13 cellular contexts compared by ENCODE assay signal in the genomic region with DNA sequence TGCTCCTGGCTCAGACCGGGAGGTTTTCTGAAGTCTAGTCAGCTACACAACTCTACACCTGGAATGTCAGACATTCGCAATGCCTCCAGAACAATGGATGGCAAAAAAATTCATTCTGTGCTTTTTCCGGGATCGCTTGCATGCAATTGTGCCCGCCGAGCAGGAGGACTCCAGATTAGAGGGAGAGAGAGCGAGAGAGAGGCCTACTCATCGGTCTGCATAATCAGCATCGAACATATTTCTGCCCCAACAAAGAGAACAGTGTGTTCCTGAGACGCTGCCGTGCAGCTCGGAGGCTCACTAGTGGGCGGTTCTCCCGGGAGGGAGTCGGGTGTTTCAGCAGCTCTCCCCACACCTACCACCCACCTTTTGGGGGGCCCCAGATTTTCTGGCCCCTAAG.
DNase-seq lines count a peak whose midpoint lies in the region; ATAC-seq, FAIRE-seq and TF ChIP-seq lines count a peak whose summit lies in the region.
"Had no signal": no experiment of that assay in that cellular context is flagged by ENCODE, and none has a peak within 500 bp of the region (broad histone marks: within the 10 kb centered on the region; RNA-seq: fewer than 3 reads in every experiment).

No MANE protein-coding gene starts in this region.

- DNase-seq in COLO829 (ENCODE audit: low spot score), result peak; percentile 73
- DNase-seq in body of pancreas, result peak; percentile 41 to 59 (median 49)
- peak; percentile 44 to 92 (median 77) for DNase-seq in head of caudate nucleus
- peak in 3 of 6 donors; percentile 27 to 35 (median 27) for DNase-seq in pancreas
- no peak for DNase-seq in colonic mucosa
- DNase-seq in DMS 273 (lab: John Stamatoyannopoulos, UW; ENCODE audit: unreplicated experiment), result no peak
- DNase-seq in NCI-H748 (lab: John Stamatoyannopoulos, UW; ENCODE audit: unreplicated experiment), result no peak
- DNase-seq: activated CD4-positive, alpha-beta T cell treated with anti-CD3 and anti-CD28 coated beads for 4 hours; activated T-cell treated with anti-CD3 and anti-CD28 coated beads, Interleukin-2, amount 50 U/mL, for 24 hours; NCI-H510A; T-helper 17 cell had no signal

- H3K4me1 ChIP-seq in body of pancreas (peaks cover 11% of the 10 kb centered on the region), pancreas (no peaks in the 10 kb centered on the region), colonic mucosa (no peaks in the 10 kb centered on the region)

- H3K27me3 ChIP-seq in body of pancreas (no peaks in the 10 kb centered on the region), pancreas (no peaks in the 10 kb centered on the region), colonic mucosa (no peaks in the 10 kb centered on the region)

- ATAC-seq in body of pancreas, result peak; percentile 86
- peak; percentile 47 to 82 (median 73) for ATAC-seq in pancreas
- no peak for ATAC-seq in GM19467 (IDR thresholded peaks at IDR 0.05; ENCODE audit: unreplicated experiment)
- ATAC-seq: T-helper 17 cell had no signal

- H3K9me3 ChIP-seq in body of pancreas, result no peaks in the 10 kb centered on the region
- H3K9me3 ChIP-seq in pancreas, result no peaks in the 10 kb centered on the region
- no peaks in the 10 kb centered on the region for H3K9me3 ChIP-seq in colonic mucosa

- peak in 2 of 3 donors; percentile 20 to 24 for TF ChIP-seq POLR2A in body of pancreas (IDR thresholded peaks at IDR 0.05)

- H3K27ac ChIP-seq in body of pancreas, result peak overlapping the region in 3 of 4 donors; percentile 54 to 67 (median 54)
- H3K27ac ChIP-seq in pancreas, result peak overlapping the region in 2 of 4 donors; percentile 14 to 19
- H3K27ac ChIP-seq in colonic mucosa, result no peak overlapping the region

- intact Hi-C loops in body of pancreas (cut with DNase I), result no loop called here
- intact Hi-C loops in head of caudate nucleus (cut with DNase I), result no loop called here
- intact Hi-C loops in pancreas (cut with DNase I), result no loop called here
- intact Hi-C loops in colonic mucosa (cut with DNase I), result no loop called here

- H3K4me3 ChIP-seq in body of pancreas, result no peak overlapping the region
- no peak overlapping the region for H3K4me3 ChIP-seq in pancreas
- no peak overlapping the region for H3K4me3 ChIP-seq in colonic mucosa

- no peak for TF ChIP-seq CTCF in body of pancreas (IDR thresholded peaks at IDR 0.05)
- no peak for TF ChIP-seq CTCF in pancreas (IDR thresholded peaks at IDR 0.05)
- TF ChIP-seq CTCF in colonic mucosa (IDR thresholded peaks at IDR 0.05), result no peak

- H3K9ac ChIP-seq in colonic mucosa (ENCODE audit: low read depth in 2 of 2, low read length in 2 of 2), result no peak overlapping the region

- H3K36me3 ChIP-seq in body of pancreas (replicated peaks in 1 of 2; ENCODE audit: insufficient read depth in 1 of 2, low read depth in 2 of 2) (no peaks in the 10 kb centered on the region), pancreas (no peaks in the 10 kb centered on the region), colonic mucosa (no peaks in the 10 kb centered on the region)

- no peak for FAIRE-seq in pancreas (lab: Jason Lieb, UNC)
- FAIRE-seq: islet of Langerhans had no signal

- 28 to 40% methylated on average over 15 of the region's 15 CpGs for WGBS in body of pancreas, 2 donors
- 40 to 43% methylated on average over 15 of the region's 15 CpGs for WGBS in pancreas, 2 donors

Comparison
In these comparisons a context has a peak if more than half of its experiments do, and no peak if none do; other contexts are left out.
1. DNase-seq: peak in COLO829 (single experiment), body of pancreas (4 of 4) and head of caudate nucleus (42 of 42); none in colonic mucosa (single experiment), DMS 273 (single experiment) and NCI-H748 (single experiment).